Comparison of ENCODE assay signal across 1 cellular context in genomic region chr7:131338173-131338572, GRCh38.
TF ChIP-seq lines count a peak whose summit lies in the region.

No MANE protein-coding gene starts in this region.

TF ChIP-seq in H1, 55 proteins besides CTCF, POLR2A, EP300 and RAD21:
- TF ChIP-seq CHD2 (IDR thresholded peaks at IDR 0.05; ENCODE audit: low read length): no peak
- TF ChIP-seq MAFK (IDR thresholded peaks at IDR 0.05; ENCODE audit: low read depth, low read length): no peak
- TF ChIP-seq NANOG (IDR thresholded peaks at IDR 0.05; ENCODE audit: insufficient read depth, low read depth, low read length, poor library complexity, severe bottlenecking): no peak
- TF ChIP-seq EGR1 (IDR thresholded peaks at IDR 0.05; ENCODE audit: borderline replicate concordance, low read depth, low read length): no peak
- TF ChIP-seq SP1 (IDR thresholded peaks at IDR 0.05; ENCODE audit: low read depth, low read length): no peak
